In genomic region chr15:33453761-33454160, GRCh38 we compare ENCODE assay signal across 24 cellular contexts.
"Had no signal": no experiment of that assay in that cellular context is flagged by ENCODE, and none has a peak within 500 bp of the region (broad histone marks: within the 10 kb centered on the region; RNA-seq: fewer than 3 reads in every experiment).

No MANE protein-coding gene starts in this region.

- FAIRE-seq: astrocyte, TTC549 had no signal

- H3K36me3 ChIP-seq: brain microvascular endothelial cell had no signal

- DNase-seq: activated B cell treated with CpG ODN at 0.5 μM for 24 hours; activated CD4-positive, alpha-beta T cell treated with anti-CD3 and anti-CD28 coated beads for 1 hour; activated CD4-positive, alpha-beta T cell treated with anti-CD3 and anti-CD28 coated beads, Interleukin-2, amount 10 ng/mL, durations not matched to agents 24 days and 14 days; activated CD4-positive, alpha-beta T cell treated with anti-CD3 and anti-CD28 coated beads, Interleukin-2, amount 50 U/mL, for 48 hours; activated CD8-positive, alpha-beta memory T cell treated with anti-CD3 and anti-CD28 coated beads for 24 hours; activated effector memory CD4-positive, alpha-beta T cell treated with anti-CD3 and anti-CD28 coated beads, Interleukin-2, amount 50 U/mL, for 16 hours; activated naive CD4-positive, alpha-beta T cell treated with Interleukin-2 at 50 U/mL for 16 hours; activated naive CD8-positive, alpha-beta T cell treated with anti-CD3 and anti-CD28 coated beads, Interleukin-2, amount 50 U/mL, for 24 hours; activated T-cell treated with anti-CD3 and anti-CD28 coated beads, Interleukin-2, amount 50 U/mL, for 4 hours; amniotic stem cell; brain microvascular endothelial cell; MM.1S; NCI-H1105; NCI-H1436; NCI-H1694 treated with DMSO at 0.1 percent for 48 hours; NCI-H2029 treated with DMSO at 0.1 percent for 48 hours; NCI-H510A treated with DMSO at 0.1 percent for 48 hours; PC-3; SHP77 treated with DMSO at 0.1 percent for 48 hours; T-helper 17 cell; T1000 had no signal

- H3K4me3 Mint-ChIP-seq: activated B cell treated with CpG ODN at 0.5 μM for 24 hours; activated CD4-positive, alpha-beta T cell treated with anti-CD3 and anti-CD28 coated beads, Interleukin-2, amount 10 ng/mL, durations not matched to agents 24 days and 14 days; activated naive CD8-positive, alpha-beta T cell treated with anti-CD3 and anti-CD28 coated beads, Interleukin-2, amount 50 U/mL, for 24 hours; activated T-cell treated with anti-CD3 and anti-CD28 coated beads, Interleukin-2, amount 50 U/mL, for 4 hours; T-helper 17 cell had no signal

- H3K4me1 Mint-ChIP-seq: activated B cell treated with CpG ODN at 0.5 μM for 24 hours; activated CD4-positive, alpha-beta T cell treated with anti-CD3 and anti-CD28 coated beads, Interleukin-2, amount 10 ng/mL, durations not matched to agents 24 days and 14 days; activated naive CD8-positive, alpha-beta T cell treated with anti-CD3 and anti-CD28 coated beads, Interleukin-2, amount 50 U/mL, for 24 hours had no signal

- H3K27ac ChIP-seq: brain microvascular endothelial cell had no signal

- H3K9me3 Mint-ChIP-seq: activated B cell treated with CpG ODN at 0.5 μM for 24 hours; activated CD4-positive, alpha-beta T cell treated with anti-CD3 and anti-CD28 coated beads, Interleukin-2, amount 10 ng/mL, durations not matched to agents 24 days and 14 days; activated naive CD4-positive, alpha-beta T cell treated with anti-CD3 and anti-CD28 coated beads, Interleukin-2, amount 50 U/mL, for 72 hours; activated naive CD8-positive, alpha-beta T cell treated with anti-CD3 and anti-CD28 coated beads, Interleukin-2, amount 50 U/mL, for 24 hours; activated T-cell treated with anti-CD3 and anti-CD28 coated beads, Interleukin-2, amount 50 U/mL, for 4 hours had no signal

- H3K36me3 Mint-ChIP-seq: activated naive CD4-positive, alpha-beta T cell treated with anti-CD3 and anti-CD28 coated beads, Interleukin-2, amount 50 U/mL, for 72 hours had no signal

- ATAC-seq: activated naive CD4-positive, alpha-beta T cell treated with anti-CD3 and anti-CD28 coated beads, Interleukin-2, amount 50 U/mL, for 72 hours; activated naive CD8-positive, alpha-beta T cell treated with anti-CD3 and anti-CD28 coated beads, Interleukin-2, amount 50 U/mL, for 24 hours; activated T-cell treated with anti-CD3 and anti-CD28 coated beads, Interleukin-2, amount 50 U/mL, for 4 hours; PC-3; T-helper 17 cell had no signal

- H3K27ac Mint-ChIP-seq: activated B cell treated with CpG ODN at 0.5 μM for 24 hours; activated CD4-positive, alpha-beta T cell treated with anti-CD3 and anti-CD28 coated beads, Interleukin-2, amount 10 ng/mL, durations not matched to agents 24 days and 14 days; activated naive CD4-positive, alpha-beta T cell treated with anti-CD3 and anti-CD28 coated beads, Interleukin-2, amount 50 U/mL, for 72 hours; activated naive CD8-positive, alpha-beta T cell treated with anti-CD3 and anti-CD28 coated beads, Interleukin-2, amount 50 U/mL, for 24 hours; T-helper 17 cell had no signal
